10 cellular contexts compared by ENCODE assay signal in genomic region chr3:196115678-196116083, GRCh38. TPM values are rescaled to one million over a fixed set of nuclear protein-coding genes. Genes with fewer than 3 reads are reported as not detected.
A peak's percentile ranks its signal among the peaks of the same experiment; 100 is the strongest.
DNase-seq lines count a peak whose midpoint lies in the region; ATAC-seq and TF ChIP-seq lines count a peak whose summit lies in the region.
"Had no signal": no experiment of that assay in that cellular context is flagged by ENCODE, and none has a peak within 500 bp of the region (broad histone marks: within the 10 kb centered on the region; RNA-seq: fewer than 3 reads in every experiment).

No MANE protein-coding gene starts in this region.

- H3K9me3 Mint-ChIP-seq in activated B cell treated with CpG ODN at 0.5 μM for 24 hours, result no peaks in the 10 kb centered on the region

- ATAC-seq in GM18505 (IDR thresholded peaks at IDR 0.05; ENCODE audit: unreplicated experiment) (peak; percentile 63), GM19467 (IDR thresholded peaks at IDR 0.05; ENCODE audit: unreplicated experiment) (peak; percentile 51), HG03045 (IDR thresholded peaks at IDR 0.05; ENCODE audit: unreplicated experiment) (peak; percentile 57), activated B cell treated with CpG ODN at 0.5 μM for 24 hours (ENCODE audit: low read depth) (peak; percentile 65), esophagus mucosa (no peak), HG03571 (IDR thresholded peaks at IDR 0.05; ENCODE audit: unreplicated experiment) (no peak)

- POLR2A ChIA-PET in activated B cell treated with CpG ODN at 0.5 μM for 24 hours (lab: Charles Lee), result no interaction called here

- TF ChIP-seq POLR2A in GM18505 (IDR thresholded peaks at IDR 0.05; ENCODE audit: borderline replicate concordance, extremely low read depth, insufficient read depth, insufficient read length), result no peak

- H3K4me3 Mint-ChIP-seq in activated B cell treated with CpG ODN at 0.5 μM for 24 hours, result no peak overlapping the region

- H3K4me1 Mint-ChIP-seq in activated B cell treated with CpG ODN at 0.5 μM for 24 hours, result peaks cover 49% of the 10 kb centered on the region

- DNase-seq in activated B cell treated with CpG ODN at 0.5 μM for 24 hours (no peak), NCI-H187 (lab: John Stamatoyannopoulos, UW) (no peak), NCI-H1436 (lab: John Stamatoyannopoulos, UW) (no peak)
- DNase-seq: KG1, T-helper 9 cell had no signal

- CTCF ChIA-PET in activated B cell treated with CpG ODN at 0.5 μM for 24 hours (lab: Charles Lee), result no interaction called here

- no peaks in the 10 kb centered on the region for H3K36me3 Mint-ChIP-seq in activated B cell treated with CpG ODN at 0.5 μM for 24 hours (ENCODE audit: low read depth)

- H3K27ac Mint-ChIP-seq in activated B cell treated with CpG ODN at 0.5 μM for 24 hours, result no peak overlapping the region

- intact Hi-C loops in activated B cell treated with CpG ODN at 0.5 μM for 24 hours (cut with micrococcal nuclease), result loop anchor here (2.0 kb wide), 2 partner anchors 19 to 63 kb away; no protein-coding TSS in a partner anchor

- H3K27me3 Mint-ChIP-seq in activated B cell treated with CpG ODN at 0.5 μM for 24 hours, result no peaks in the 10 kb centered on the region

- no peak for TF ChIP-seq CTCF in activated B cell treated with CpG ODN at 0.5 μM for 24 hours (IDR thresholded peaks at IDR 0.05)

RNA-seq across cellular contexts. Expression of gene TFRC, which starts 33.8 kb away (rescaled TPM):
- total RNA-seq in activated B cell treated with CpG ODN at 0.5 μM for 24 hours, result 238 and 290 TPM in 2 replicates
- total RNA-seq in esophagus mucosa, result 51.3 TPM

Comparison
In these comparisons a context has a peak if more than half of its experiments do, and no peak if none do; other contexts are left out.
1. ATAC-seq: peak in GM18505 (single experiment), GM19467 (single experiment), HG03045 (single experiment) and activated B cell treated with CpG ODN at 0.5 μM for 24 hours (single experiment); none in esophagus mucosa (single experiment) and HG03571 (single experiment).